ENCODE assay signal across 2 cellular contexts in genomic region chr17:47016966-47017365, GRCh38. TPM values are rescaled to one million over a fixed set of nuclear protein-coding genes. Genes with fewer than 3 reads are reported as not detected.
"Had no signal": no experiment of that assay in that cellular context is flagged by ENCODE, and none has a peak within 500 bp of the region (broad histone marks: within the 10 kb centered on the region; RNA-seq: fewer than 3 reads in every experiment).

No MANE protein-coding gene starts in this region.

RNA-seq across cellular contexts. Expression of gene RPRML, which starts 37.9 kb away (rescaled TPM):
- total RNA-seq: GM23248, HFFc6 had no signal
- polyA plus RNA-seq: GM23248 had no signal
